12 cellular contexts compared by ENCODE assay signal in genomic region chr1:41902125-41902524, GRCh38. TPM values are rescaled to one million over a fixed set of nuclear protein-coding genes. Genes with fewer than 3 reads are reported as not detected.
DNase-seq lines count a peak whose midpoint lies in the region; ATAC-seq, FAIRE-seq and TF ChIP-seq lines count a peak whose summit lies in the region.
"Had no signal": no experiment of that assay in that cellular context is flagged by ENCODE, and none has a peak within 500 bp of the region (broad histone marks: within the 10 kb centered on the region; RNA-seq: fewer than 3 reads in every experiment).

No MANE protein-coding gene starts in this region.

- no peak overlapping the region for H3K4me3 Mint-ChIP-seq in CD4-positive, alpha-beta T cell

- no peaks in the 10 kb centered on the region for H3K9me3 ChIP-seq in CD4-positive, alpha-beta T cell (ENCODE audit: control insufficient read depth, low read length)
- no peaks in the 10 kb centered on the region for H3K9me3 ChIP-seq in HUES6 (ENCODE audit: control insufficient read depth, insufficient read depth, low read depth, low read length)
- H3K9me3 ChIP-seq in left lung = no peaks in the 10 kb centered on the region
- H3K9me3 ChIP-seq: thoracic aorta had no signal

- peak overlapping the region; percentile 98 for H3K27ac Mint-ChIP-seq in CD4-positive, alpha-beta T cell

- DNase-seq in CD4-positive, alpha-beta T cell = no peak
- DNase-seq in bronchial epithelial cell (ENCODE audit: low read depth) (peak; percentile 37), left lung (no peak), GDM1 (lab: John Stamatoyannopoulos, UW) (no peak), NCI-H2196 (lab: John Stamatoyannopoulos, UW; ENCODE audit: unreplicated experiment) (no peak)
- no peak for DNase-seq in activated CD4-positive, CD25-positive, alpha-beta regulatory T cell (lab: John Stamatoyannopoulos, UW)
- DNase-seq: activated gamma-delta T cell, KBM-7 had no signal

- no peaks in the 10 kb centered on the region for H3K36me3 Mint-ChIP-seq in CD4-positive, alpha-beta T cell (ENCODE audit: low read depth)

- POLR2A ChIA-PET in CD4-positive, alpha-beta T cell (lab: Charles Lee) = interaction anchor here (1.0 to 3.7 kb wide), 6 partner anchors 9 to 24 kb away, joined by 4 to 17 read pairs (median 4); partner anchors contain the start of gene HIVEP3

- H3K4me1 Mint-ChIP-seq in CD4-positive, alpha-beta T cell (ENCODE audit: low read depth) = peaks cover 86% of the 10 kb centered on the region

- ATAC-seq in CD4-positive, alpha-beta T cell (ENCODE audit: poor library complexity) = no peak
- peak; percentile 45 for ATAC-seq in left lung
- ATAC-seq in HG02973 (IDR thresholded peaks at IDR 0.05; ENCODE audit: unreplicated experiment) = no peak

- no peaks in the 10 kb centered on the region for H3K9me3 Mint-ChIP-seq in CD4-positive, alpha-beta T cell

- TF ChIP-seq CTCF in CD4-positive, alpha-beta T cell (IDR thresholded peaks at IDR 0.05) = no peak
- no peak for TF ChIP-seq CTCF in bronchial epithelial cell (IDR thresholded peaks at IDR 0.05; ENCODE audit: insufficient read depth, low read length, severe bottlenecking)
- no peak for TF ChIP-seq CTCF in left lung (IDR thresholded peaks at IDR 0.05)

- H3K27me3 Mint-ChIP-seq in CD4-positive, alpha-beta T cell = no peaks in the 10 kb centered on the region

- H3K9ac ChIP-seq in HUES6 (ENCODE audit: low read length) = peak overlapping the region; percentile 29

- no peaks in the 10 kb centered on the region for H3K27me3 ChIP-seq in CD4-positive, alpha-beta T cell (ENCODE audit: control insufficient read depth, insufficient read depth, low read length)
- no peaks in the 10 kb centered on the region for H3K27me3 ChIP-seq in HUES6 (ENCODE audit: control insufficient read depth, insufficient read depth, low read length)
- H3K27me3 ChIP-seq in bronchial epithelial cell (ENCODE audit: control insufficient read depth, insufficient read depth, low read length) = no peaks in the 10 kb centered on the region
- H3K27me3 ChIP-seq in left lung = no peaks in the 10 kb centered on the region
- H3K27me3 ChIP-seq: hepatocyte had no signal

- H3K36me3 ChIP-seq in HUES6 (ENCODE audit: control insufficient read depth, insufficient read depth, low read length) (no peaks in the 10 kb centered on the region), bronchial epithelial cell (ENCODE audit: control insufficient read depth, insufficient read depth, low read length) (no peaks in the 10 kb centered on the region), left lung (no peaks in the 10 kb centered on the region)
- H3K36me3 ChIP-seq: thoracic aorta had no signal

- CTCF ChIA-PET in CD4-positive, alpha-beta T cell (lab: Charles Lee) = no interaction called here

- FAIRE-seq in bronchial epithelial cell (lab: Jason Lieb, UNC) = no peak

- intact Hi-C loops in CD4-positive, alpha-beta T cell (cut with DNase I, micrococcal nuclease) = no loop called here
- intact Hi-C loops in left lung (cut with DNase I) = no loop called here

- H3K4me1 ChIP-seq in HUES6 (ENCODE audit: control insufficient read depth, insufficient read depth, low read length) (peaks cover 32% of the 10 kb centered on the region), left lung (peaks cover 5 to 42% of the 10 kb centered on the region in 2 donors)

- no peak overlapping the region for H3K27ac ChIP-seq in CD4-positive, alpha-beta T cell (ENCODE audit: low read depth, low read length)
- H3K27ac ChIP-seq in HUES6 (ENCODE audit: low read depth, low read length) = no peak overlapping the region; the same call in 1 of the 2 replicates
- H3K27ac ChIP-seq in left lung = peak overlapping the region in 1 of 2 donors; percentile 30
- H3K27ac ChIP-seq: hepatocyte, thoracic aorta had no signal

- H3K4me3 ChIP-seq in HUES6 (ENCODE audit: low read depth, low read length) (no peak overlapping the region), bronchial epithelial cell (ENCODE audit: low read depth, low read length) (no peak overlapping the region), left lung (no peak overlapping the region)
- H3K4me3 ChIP-seq: hepatocyte, thoracic aorta had no signal

RNA-seq across cellular contexts. Expression of gene HIVEP3, which starts 16.6 kb away (rescaled TPM):
- total RNA-seq in CD4-positive, alpha-beta T cell = 1 to 10 TPM; 5.1 to 5.4 TPM
- total RNA-seq in bronchial epithelial cell (under 0.01 and 0.26 TPM in 2 replicates), left lung (10 to 100 TPM in 1 of 2 donors, 1 to 10 TPM in 1; 9.8 to 15.6 TPM)
